12 cellular contexts compared by ENCODE assay signal in genomic region chr5:107665036-107665435, GRCh38.
"Had no signal": no experiment of that assay in that cellular context is flagged by ENCODE, and none has a peak within 500 bp of the region (broad histone marks: within the 10 kb centered on the region; RNA-seq: fewer than 3 reads in every experiment).

No MANE protein-coding gene starts in this region.

- FAIRE-seq: endometrium had no signal

- H3K27ac ChIP-seq: brain microvascular endothelial cell, esophagus muscularis mucosa, ovary, thoracic aorta had no signal

- H3K36me3 ChIP-seq: brain microvascular endothelial cell, esophagus muscularis mucosa, ovary, thoracic aorta had no signal

- H3K4me3 ChIP-seq: esophagus muscularis mucosa, ovary, thoracic aorta had no signal

- H3K9me3 ChIP-seq: esophagus muscularis mucosa, ovary, thoracic aorta had no signal

- DNase-seq: activated T-cell treated with anti-CD3 and anti-CD28 coated beads, Interleukin-2, amount 50 U/mL, for 1 hour; amniotic stem cell; brain microvascular endothelial cell; mammary epithelial cell; natural killer cell; ovary; stimulated activated CD4-positive, alpha-beta T cell treated with anti-CD3 and anti-CD28 coated beads, Interleukin-15, amount 100 ng/mL, for 24 hours; stimulated activated CD4-positive, alpha-beta T cell treated with anti-CD3 and anti-CD28 coated beads, Interleukin-4, amount 100 ng/mL, for 24 hours; stimulated activated naive CD8-positive, alpha-beta T cell treated with anti-CD3 and anti-CD28 coated beads, Interleukin-15, amount 100 ng/mL, for 72 hours had no signal

- H3K27me3 ChIP-seq: brain microvascular endothelial cell, ovary had no signal
